Comparison of ENCODE assay signal across 8 cellular contexts in the genomic region with DNA sequence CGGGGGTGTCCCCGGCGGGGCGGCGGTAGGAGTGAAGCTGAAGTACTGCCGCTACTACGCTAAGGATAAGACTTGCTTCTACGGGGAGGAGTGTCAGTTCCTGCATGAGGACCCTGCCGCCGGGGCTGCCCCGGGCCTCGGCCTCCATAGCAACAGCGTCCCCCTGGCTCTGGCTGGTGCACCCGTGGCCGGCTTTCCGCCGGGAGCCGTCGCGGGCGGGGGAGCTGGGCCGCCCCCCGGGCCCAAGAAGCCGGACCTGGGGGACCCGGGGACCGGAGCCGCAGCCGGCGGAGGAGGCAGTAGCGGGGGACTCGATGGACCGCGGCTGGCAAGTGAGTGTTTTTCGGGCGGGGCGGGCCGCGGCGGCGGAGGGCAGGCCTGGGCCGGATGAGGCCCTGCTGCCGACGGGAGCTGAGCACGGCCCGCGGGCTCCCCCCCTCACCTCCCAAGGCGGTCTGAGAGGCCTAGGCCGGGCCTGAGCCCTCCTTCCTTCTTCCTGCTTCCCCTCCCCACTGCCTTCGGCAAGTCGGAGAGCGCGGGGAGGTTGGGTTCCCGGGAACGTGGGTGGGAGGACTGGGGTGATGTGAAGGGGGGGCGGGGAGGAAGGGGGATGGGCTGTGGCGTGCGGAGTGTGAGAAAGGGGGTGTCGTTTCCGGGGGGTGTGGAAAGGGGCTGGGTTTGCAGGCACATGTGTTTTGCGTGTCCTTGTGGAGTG. TPM values are rescaled to one million over a fixed set of nuclear protein-coding genes. Genes with fewer than 3 reads are reported as not detected.
DNase-seq lines count a peak whose midpoint lies in the region; ATAC-seq and TF ChIP-seq lines count a peak whose summit lies in the region.

No MANE protein-coding gene starts in this region.

- no peak for TF ChIP-seq CTCF in heart right ventricle (IDR thresholded peaks at IDR 0.05)
- no peak for TF ChIP-seq CTCF in transverse colon (IDR thresholded peaks at IDR 0.05)

- whole genome bisulfite sequencing in adipose tissue, 3 donors: 0% methylated on average over 41 to 60 of the region's 60 CpGs
- 0 to 1% methylated on average over 53 to 60 of the region's 60 CpGs for WGBS in heart right ventricle, 2 donors
- 1% methylated on average over 44 of the region's 60 CpGs; no CpG with 5 or more reads in 1 of the 2 donors for WGBS in transverse colon (ENCODE audit: low coverage in 1 of 2), 2 donors

- no peak for TF ChIP-seq EP300 in transverse colon (IDR thresholded peaks at IDR 0.05; ENCODE audit: low read depth)

- peak; percentile 93 for DNase-seq in EL
- DNase-seq in Kasumi-1 (lab: John Stamatoyannopoulos, UW): peak; percentile 83 to 91
- peak; percentile 83 for DNase-seq in T follicular helper cell (ENCODE audit: low read depth)
- DNase-seq in heart right ventricle: peak; percentile 80 to 92
- peak; percentile 33 to 93 (median 62) for DNase-seq in posterior cingulate gyrus
- DNase-seq in transverse colon: peak; percentile 87

- ATAC-seq in GM21737 (IDR thresholded peaks at IDR 0.05; ENCODE audit: unreplicated experiment): peak; percentile 50
- peak; percentile 79 to 88 (median 82) for ATAC-seq in heart right ventricle

- H3K4me1 ChIP-seq in heart right ventricle: peaks cover 4 to 57% (median 40%) of the 10 kb centered on the region in 9 donors
- peaks cover 4 to 35% (median 20%) of the 10 kb centered on the region in 4 donors for H3K4me1 ChIP-seq in transverse colon

- H3K27me3 ChIP-seq in heart right ventricle (no peaks in the 10 kb centered on the region), transverse colon (no peaks in the 10 kb centered on the region)

- H3K4me3 ChIP-seq in heart right ventricle (peak overlapping the region; percentile 84 to 100 (median 97)), transverse colon (peak overlapping the region; percentile 84 to 100 (median 94))

- H3K36me3 ChIP-seq in heart right ventricle: no peaks in the 10 kb centered on the region
- no peaks in the 10 kb centered on the region for H3K36me3 ChIP-seq in transverse colon

- TF ChIP-seq POLR2A in transverse colon (IDR thresholded peaks at IDR 0.05): peak; percentile 72

- H3K9me3 ChIP-seq in heart right ventricle (no peaks in the 10 kb centered on the region), transverse colon (no peaks in the 10 kb centered on the region)

- intact Hi-C loops in heart right ventricle (cut with DNase I): loop anchor here in 1 of 10 donors (2.0 kb wide), 1 partner anchor 520 kb away; a partner anchor contains a TSS
- intact Hi-C loops in posterior cingulate gyrus (cut with DNase I): no loop called here
- intact Hi-C loops in transverse colon (cut with DNase I; ENCODE audit: low total_unique reads): no loop called here

- in situ Hi-C loops in transverse colon (cut with MboI; ENCODE audit: low pct_ligation_motif_present in 1 of 4, low pct_unique_long_range_greater_than_20kb in 1 of 4, low sequenced_read_pairs in 3 of 4): no loop called here

- H3K27ac ChIP-seq in adipose tissue (ENCODE audit: low read depth, low read length): peak overlapping the region; percentile 88
- peak overlapping the region; percentile 95 to 100 (median 98) for H3K27ac ChIP-seq in heart right ventricle
- peak overlapping the region; percentile 98 to 100 (median 99) for H3K27ac ChIP-seq in transverse colon

RNA-seq across cellular contexts. Expression of a gene that starts 0.6 kb away (rescaled TPM):
- polyA plus RNA-seq in adipose tissue: 10 to 100 TPM in 1 of 3 donors, 1 to 10 TPM in 2; 5.9 to 13.4 (median 9.0) TPM
- total RNA-seq in heart right ventricle: 10 to 100 TPM in 8 of 10 donors, 1 to 10 TPM in 2; 7.4 to 14.0 (median 10.8) TPM
- 10 to 100 TPM in 1 of 2 donors, 1 to 10 TPM in 1; 2.8 to 16.2 TPM for polyA plus RNA-seq in heart right ventricle
- total RNA-seq in transverse colon: 100 to 1,000 TPM in 1 of 4 donors, 10 to 100 TPM in 3; 28.3 to 107 (median 46.6) TPM

RNA-seq across cellular contexts. Expression of a gene that starts 38.5 kb away (rescaled TPM):
- 1 to 10 TPM in 1 of 3 donors, under 1 TPM in 1, not detected in 1; 0.19 to 1.8 TPM for polyA plus RNA-seq in adipose tissue
- total RNA-seq in heart right ventricle: under 1 TPM in 5 of 10 donors, not detected in 5; 0.07 to 0.95 (median 0.26) TPM
- polyA plus RNA-seq in heart right ventricle: under 1 TPM; 0.12 to 0.15 TPM
- under 1 TPM in 2 of 4 donors, not detected in 2; 0.55 to 0.95 TPM for total RNA-seq in transverse colon

Comparison
In these comparisons a context has a peak if more than half of its experiments do, and no peak if none do; other contexts are left out.
1. Peak in every context shown above with its lines: DNase-seq, ATAC-seq, H3K4me3 ChIP-seq and H3K27ac ChIP-seq.